In the genomic region with DNA sequence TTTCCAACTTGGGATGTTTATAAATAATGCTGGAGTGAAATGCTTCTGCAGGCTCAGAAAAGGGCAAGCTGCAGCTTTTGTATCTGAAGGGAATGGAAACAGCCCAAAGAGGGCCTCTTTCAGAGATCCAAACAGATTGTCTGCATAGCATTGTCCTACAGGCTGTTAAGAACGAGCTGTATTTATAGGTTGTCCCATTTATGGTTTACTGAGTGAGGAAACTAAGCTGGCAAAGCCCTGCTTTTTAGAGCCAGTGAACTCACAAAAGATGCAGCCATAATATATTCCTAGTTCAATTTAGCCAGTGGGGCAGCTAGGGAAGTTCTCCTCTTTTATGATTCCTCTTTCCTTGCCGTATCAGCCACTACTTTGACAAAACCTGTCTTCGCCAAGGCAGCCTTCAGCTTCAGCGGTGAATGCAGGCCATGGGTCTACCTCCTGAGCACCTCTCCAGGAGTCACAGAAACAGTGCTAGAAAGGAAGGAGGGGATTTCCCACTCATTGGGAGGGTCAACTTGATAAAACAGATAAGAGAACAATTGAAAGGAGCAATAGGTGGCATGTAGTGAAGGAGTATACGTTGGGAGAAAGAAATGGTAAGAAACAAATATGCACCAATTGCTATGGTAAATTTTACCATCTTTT, we compare ENCODE assay signal across 2 cellular contexts.
TF ChIP-seq lines count a peak whose summit lies in the region.

No MANE protein-coding gene starts in this region.

TF ChIP-seq in GM23338, 12 proteins besides CTCF, POLR2A, EP300 and RAD21 (continues in another document):
- TF ChIP-seq ZNF462 (CRISPR knock-in tag; IDR thresholded peaks at IDR 0.05) (no peak), JUNB (IDR thresholded peaks at IDR 0.05; ENCODE audit: unreplicated experiment) (no peak), EZH2phosphoT487 (IDR thresholded peaks at IDR 0.05; ENCODE audit: unreplicated experiment) (no peak), ZNF331 (CRISPR knock-in tag; IDR thresholded peaks at IDR 0.05; ENCODE audit: low read depth) (no peak), ETS1 (IDR thresholded peaks at IDR 0.05) (no peak), NANOG (IDR thresholded peaks at IDR 0.05; ENCODE audit: borderline replicate concordance) (no peak), ZNF114 (CRISPR knock-in tag; IDR thresholded peaks at IDR 0.05) (no peak), STAT1 (IDR thresholded peaks at IDR 0.05; ENCODE audit: unreplicated experiment) (no peak), POLR2AphosphoS5 (IDR thresholded peaks at IDR 0.05; ENCODE audit: low read depth) (no peak), EZH2 (IDR thresholded peaks at IDR 0.05; ENCODE audit: low read depth, unreplicated experiment) (no peak), CREB1 (CRISPR knock-in tag; IDR thresholded peaks at IDR 0.05; ENCODE audit: low read depth) (no peak)

TF ChIP-seq in WTC11, 78 proteins besides CTCF, POLR2A, EP300 and RAD21:
- TF ChIP-seq, protein P1, sequence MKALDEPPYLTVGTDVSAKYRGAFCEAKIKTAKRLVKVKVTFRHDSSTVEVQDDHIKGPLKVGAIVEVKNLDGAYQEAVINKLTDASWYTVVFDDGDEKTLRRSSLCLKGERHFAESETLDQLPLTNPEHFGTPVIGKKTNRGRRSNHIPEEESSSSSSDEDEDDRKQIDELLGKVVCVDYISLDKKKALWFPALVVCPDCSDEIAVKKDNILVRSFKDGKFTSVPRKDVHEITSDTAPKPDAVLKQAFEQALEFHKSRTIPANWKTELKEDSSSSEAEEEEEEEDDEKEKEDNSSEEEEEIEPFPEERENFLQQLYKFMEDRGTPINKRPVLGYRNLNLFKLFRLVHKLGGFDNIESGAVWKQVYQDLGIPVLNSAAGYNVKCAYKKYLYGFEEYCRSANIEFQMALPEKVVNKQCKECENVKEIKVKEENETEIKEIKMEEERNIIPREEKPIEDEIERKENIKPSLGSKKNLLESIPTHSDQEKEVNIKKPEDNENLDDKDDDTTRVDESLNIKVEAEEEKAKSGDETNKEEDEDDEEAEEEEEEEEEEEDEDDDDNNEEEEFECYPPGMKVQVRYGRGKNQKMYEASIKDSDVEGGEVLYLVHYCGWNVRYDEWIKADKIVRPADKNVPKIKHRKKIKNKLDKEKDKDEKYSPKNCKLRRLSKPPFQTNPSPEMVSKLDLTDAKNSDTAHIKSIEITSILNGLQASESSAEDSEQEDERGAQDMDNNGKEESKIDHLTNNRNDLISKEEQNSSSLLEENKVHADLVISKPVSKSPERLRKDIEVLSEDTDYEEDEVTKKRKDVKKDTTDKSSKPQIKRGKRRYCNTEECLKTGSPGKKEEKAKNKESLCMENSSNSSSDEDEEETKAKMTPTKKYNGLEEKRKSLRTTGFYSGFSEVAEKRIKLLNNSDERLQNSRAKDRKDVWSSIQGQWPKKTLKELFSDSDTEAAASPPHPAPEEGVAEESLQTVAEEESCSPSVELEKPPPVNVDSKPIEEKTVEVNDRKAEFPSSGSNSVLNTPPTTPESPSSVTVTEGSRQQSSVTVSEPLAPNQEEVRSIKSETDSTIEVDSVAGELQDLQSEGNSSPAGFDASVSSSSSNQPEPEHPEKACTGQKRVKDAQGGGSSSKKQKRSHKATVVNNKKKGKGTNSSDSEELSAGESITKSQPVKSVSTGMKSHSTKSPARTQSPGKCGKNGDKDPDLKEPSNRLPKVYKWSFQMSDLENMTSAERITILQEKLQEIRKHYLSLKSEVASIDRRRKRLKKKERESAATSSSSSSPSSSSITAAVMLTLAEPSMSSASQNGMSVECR (CRISPR knock-in tag; IDR thresholded peaks at IDR 0.05; ENCODE audit: borderline replicate concordance): no peak
- TF ChIP-seq USF1 (CRISPR knock-in tag; IDR thresholded peaks at IDR 0.05) (no peak), NFYB (CRISPR knock-in tag; conservative IDR thresholded peaks at IDR 0.05; ENCODE audit: low read depth) (no peak), TEAD1 (CRISPR knock-in tag; IDR thresholded peaks at IDR 0.05) (no peak), SMAD4 (CRISPR knock-in tag; IDR thresholded peaks at IDR 0.05) (no peak), CREB1 (CRISPR knock-in tag; IDR thresholded peaks at IDR 0.05) (no peak)
- TF ChIP-seq, protein P2, sequence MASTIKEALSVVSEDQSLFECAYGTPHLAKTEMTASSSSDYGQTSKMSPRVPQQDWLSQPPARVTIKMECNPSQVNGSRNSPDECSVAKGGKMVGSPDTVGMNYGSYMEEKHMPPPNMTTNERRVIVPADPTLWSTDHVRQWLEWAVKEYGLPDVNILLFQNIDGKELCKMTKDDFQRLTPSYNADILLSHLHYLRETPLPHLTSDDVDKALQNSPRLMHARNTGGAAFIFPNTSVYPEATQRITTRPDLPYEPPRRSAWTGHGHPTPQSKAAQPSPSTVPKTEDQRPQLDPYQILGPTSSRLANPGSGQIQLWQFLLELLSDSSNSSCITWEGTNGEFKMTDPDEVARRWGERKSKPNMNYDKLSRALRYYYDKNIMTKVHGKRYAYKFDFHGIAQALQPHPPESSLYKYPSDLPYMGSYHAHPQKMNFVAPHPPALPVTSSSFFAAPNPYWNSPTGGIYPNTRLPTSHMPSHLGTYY (CRISPR knock-in tag; IDR thresholded peaks at IDR 0.05): no peak
- TF ChIP-seq, protein P3, sequence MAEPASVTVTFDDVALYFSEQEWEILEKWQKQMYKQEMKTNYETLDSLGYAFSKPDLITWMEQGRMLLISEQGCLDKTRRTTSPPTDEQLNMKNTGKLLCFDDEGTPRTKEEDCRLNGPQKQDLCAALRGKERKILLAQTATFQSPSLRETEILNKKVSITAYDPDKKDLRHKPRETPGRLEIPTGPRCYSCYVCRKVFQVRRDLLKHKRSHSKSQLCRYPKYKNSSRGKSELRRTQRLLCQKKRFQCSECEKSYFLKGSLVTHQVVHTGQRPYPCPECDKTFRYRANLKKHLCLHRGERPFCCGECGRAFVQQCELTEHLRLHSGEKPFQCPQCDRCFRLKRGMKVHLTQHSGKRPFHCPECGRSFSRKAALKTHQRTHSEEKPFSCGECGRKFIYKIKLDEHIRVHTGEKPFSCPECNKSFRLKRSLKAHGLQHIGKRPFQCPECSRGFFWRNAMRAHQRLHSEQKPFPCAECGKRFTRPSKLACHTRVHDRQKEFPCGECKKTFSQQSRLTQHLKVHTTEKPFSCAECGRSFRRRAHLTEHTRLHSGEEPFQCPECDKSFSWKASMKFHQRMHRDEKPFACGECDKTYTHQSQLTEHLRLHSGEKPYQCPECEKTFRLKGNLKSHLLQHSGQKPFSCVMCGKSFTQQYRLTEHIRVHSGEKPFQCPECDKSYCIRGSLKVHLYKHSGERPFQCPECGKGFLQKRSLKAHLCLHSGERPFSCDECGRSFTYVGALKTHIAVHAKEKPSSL (CRISPR knock-in tag; conservative IDR thresholded peaks at IDR 0.05): no peak
